Comparison of ENCODE assay signal across 1 cellular context in the genomic region with DNA sequence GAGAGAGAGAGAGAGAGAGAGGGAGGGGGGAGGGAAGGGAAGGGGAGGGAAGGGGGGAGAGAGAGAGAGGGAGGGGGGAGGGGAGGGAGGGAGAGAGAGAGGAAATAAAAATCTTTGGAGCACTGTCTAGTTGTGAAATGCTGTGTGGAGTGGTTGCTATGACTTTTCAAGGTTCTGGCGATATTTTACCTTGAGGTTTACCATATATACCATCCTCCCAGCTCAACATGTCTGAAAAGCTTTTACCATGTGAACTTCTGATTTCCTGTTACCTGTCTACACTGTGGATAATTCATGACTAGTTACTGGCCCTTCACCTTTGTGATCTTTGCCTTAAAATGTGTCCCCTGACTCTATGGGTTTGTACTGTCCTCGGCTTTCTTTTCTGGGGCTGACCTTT.
TF ChIP-seq lines count a peak whose summit lies in the region.

No MANE protein-coding gene starts in this region.

TF ChIP-seq in HepG2, 621 proteins besides CTCF, POLR2A, EP300 and RAD21 (continued from another document):
- TF ChIP-seq PCBP2 (optimal IDR thresholded peaks at IDR 0.05; ENCODE audit: low read depth, low read length, poor library complexity, severe bottlenecking) (peak; percentile 60), PCBP1 (IDR thresholded peaks at IDR 0.05; ENCODE audit: borderline replicate concordance, low read depth, low read length) (peak; percentile 85; the same call in 1 of the 2 replicates)
